ENCODE assay signal across 21 cellular contexts in genomic region chr10:119391430-119392313, GRCh38.
DNase-seq lines count a peak whose midpoint lies in the region; ATAC-seq and TF ChIP-seq lines count a peak whose summit lies in the region.
"Had no signal": no experiment of that assay in that cellular context is flagged by ENCODE, and none has a peak within 500 bp of the region (broad histone marks: within the 10 kb centered on the region; RNA-seq: fewer than 3 reads in every experiment).

No MANE protein-coding gene starts in this region.

- H3K36me3 ChIP-seq in thoracic aorta, result no peaks in the 10 kb centered on the region
- H3K36me3 ChIP-seq: SJCRH30, thyroid gland had no signal

- H3K27ac ChIP-seq in thoracic aorta, result no peak overlapping the region
- H3K27ac ChIP-seq: lower lobe of right lung, SJCRH30 had no signal

- no peaks in the 10 kb centered on the region for H3K9me3 ChIP-seq in thoracic aorta
- H3K9me3 ChIP-seq: lower lobe of right lung, SJCRH30, thyroid gland had no signal

- intact Hi-C loops in Right ventricle myocardium superior (cut with DNase I) (no loop called here), cardiac septum (cut with DNase I) (no loop called here)

- peaks cover 0 to 25% of the 10 kb centered on the region in 2 donors for H3K4me1 ChIP-seq in thoracic aorta (ENCODE audit: control insufficient read depth in 1 of 2, low read depth in 2 of 2)
- H3K4me1 ChIP-seq: SJCRH30 had no signal

- no peak for TF ChIP-seq CTCF in foreskin fibroblast (IDR thresholded peaks at IDR 0.05; ENCODE audit: low read depth, low read length)
- TF ChIP-seq CTCF in thoracic aorta (IDR thresholded peaks at IDR 0.05), result no peak

- H3K27me3 ChIP-seq in thoracic aorta (replicated peaks; ENCODE audit: insufficient read depth), result no peaks in the 10 kb centered on the region
- H3K27me3 ChIP-seq: SJCRH30, thyroid gland had no signal

- DNase-seq in Right ventricle myocardium superior (peak; percentile 33), cardiac septum (ENCODE audit: low spot score) (no peak), amniotic epithelial cell (ENCODE audit: low read depth) (peak; percentile 48), foreskin fibroblast (peak; percentile 51 to 75), thoracic aorta (ENCODE audit: low spot score) (no peak), dedifferentiated amniotic fluid mesenchymal stem cell (ENCODE audit: extremely low spot score) (no peak)
- no peak for DNase-seq in central memory CD4-positive, alpha-beta T cell
- no peak for DNase-seq in stimulated activated CD4-positive, alpha-beta T cell treated with anti-CD3 and anti-CD28 coated beads, Interleukin-2, amount 100 ng/mL, for 48 hours
- DNase-seq: 8988T; activated B cell treated with CpG ODN at 0.5 μM for 24 hours; caudate nucleus; CD4-positive, alpha-beta T cell; KBM-7; lower lobe of right lung; naive thymus-derived CD4-positive, alpha-beta T cell; NCI-H1048; NCI-H2081; NCI-H524 treated with DMSO at 0.1 percent for 48 hours; SJCRH30; T-helper 17 cell; thyroid gland had no signal

- ATAC-seq in Right ventricle myocardium superior (ENCODE audit: poor library complexity) (peak; percentile 2), thoracic aorta (ENCODE audit: insufficient number of reproducible peaks, low FRiP score, low read depth) (peak; percentile 41)
- ATAC-seq: lower lobe of right lung; naive thymus-derived CD4-positive, alpha-beta T cell; T-helper 17 cell had no signal

- H3K4me3 ChIP-seq in foreskin fibroblast (ENCODE audit: low read depth in 1 of 2, low read length in 2 of 2) (no peak overlapping the region), thoracic aorta (no peak overlapping the region)
- H3K4me3 ChIP-seq: lower lobe of right lung, SJCRH30, thyroid gland had no signal

Comparison
In these comparisons a context has a peak if more than half of its experiments do, and no peak if none do; other contexts are left out.
1. DNase-seq: peak in Right ventricle myocardium superior (single experiment), amniotic epithelial cell (single experiment) and foreskin fibroblast (2 of 2); none in cardiac septum (single experiment), thoracic aorta (single experiment), central memory CD4-positive, alpha-beta T cell (single experiment), stimulated activated CD4-positive, alpha-beta T cell treated with anti-CD3 and anti-CD28 coated beads, Interleukin-2, amount 100 ng/mL, for 48 hours (0 of 2) and dedifferentiated amniotic fluid mesenchymal stem cell (single experiment).